Comparison of ENCODE assay signal across 8 cellular contexts in genomic region chr22:29689872-29690213, GRCh38. TPM values are rescaled to one million over a fixed set of nuclear protein-coding genes. Genes with fewer than 3 reads are reported as not detected.
A peak's percentile ranks its signal among the peaks of the same experiment; 100 is the strongest.
DNase-seq lines count a peak whose midpoint lies in the region; ATAC-seq, FAIRE-seq and TF ChIP-seq lines count a peak whose summit lies in the region.

No MANE protein-coding gene starts in this region.

- H3K4me3 ChIP-seq in BJ (ENCODE audit: low read depth, low read length), result no peak overlapping the region
- H3K4me3 ChIP-seq in SJCRH30, result peak overlapping the region; percentile 13
- no peak overlapping the region for H3K4me3 ChIP-seq in GM12878
- no peak overlapping the region for H3K4me3 ChIP-seq in keratinocyte (ENCODE audit: control insufficient read depth in 2 of 3, extremely low read depth in 1 of 3, insufficient read depth in 2 of 3, low read depth in 1 of 3, low read length in 3 of 3)

- dilution Hi-C loops in keratinocyte (cut with MboI; ENCODE audit: extremely low pct_ligation_motif_present, low sequenced_read_pairs), result no loop called here

- RAD21 ChIA-PET in GM12878 (lab: Charles Lee; ENCODE audit: unreplicated experiment), result interaction anchor here (1.0 to 2.6 kb wide), 7 partner anchors 54 to 398 kb away, joined by 3 to 23 read pairs (median 4); no protein-coding TSS in a partner anchor

- H3K9me3 Mint-ChIP-seq in stimulated activated memory B cell treated with anti-CD40 and anti-IgM and Interleukin-4, amounts not matched to agents 10 μg/mL and 1 μg/mL and 100 μg/mL, for 72 hours, result no peaks in the 10 kb centered on the region

- H2AFZ ChIP-seq in GM12878 (ENCODE audit: control insufficient read depth, low read depth, low read length) (no peak overlapping the region), keratinocyte (ENCODE audit: control insufficient read depth, low read length) (no peak overlapping the region)

- FAIRE-seq in GM12878 (lab: Jason Lieb, UNC) (no peak), keratinocyte (lab: Jason Lieb, UNC) (no peak)

- no peak overlapping the region for H3K27ac Mint-ChIP-seq in stimulated activated memory B cell treated with anti-CD40 and anti-IgM and Interleukin-4, amounts not matched to agents 10 μg/mL and 1 μg/mL and 100 μg/mL, for 72 hours

- intact Hi-C loops in GM12878 (cut with micrococcal nuclease; ENCODE audit: unreplicated experiment), result loop anchor here (2.0 to 10.0 kb wide), 2 partner anchors 315 to 395 kb away; partner anchors contain the start of gene HORMAD2

- peak; percentile 84 for TF ChIP-seq CTCF in BJ (IDR thresholded peaks at IDR 0.05; ENCODE audit: insufficient read depth, low read depth, low read length)
- TF ChIP-seq CTCF in GM12878 (IDR thresholded peaks at IDR 0.05 in 2 of 3, conservative IDR thresholded peaks at IDR 0.05 in 1 of 3; ENCODE audit: control insufficient read depth in 2 of 3, extremely low read depth in 1 of 3, insufficient read depth in 1 of 3, low read depth in 3 of 3, low read length in 3 of 3), result peak; percentile 61 to 69 (median 67); a peak in 5 of 6 replicates
- TF ChIP-seq CTCF in keratinocyte (optimal IDR thresholded peaks at IDR 0.05 in 1 of 3, IDR thresholded peaks at IDR 0.05 in 1 of 3, conservative IDR thresholded peaks at IDR 0.05 in 1 of 3; ENCODE audit: extremely low read depth in 1 of 3, insufficient read depth in 2 of 3, low read length in 3 of 3), result peak; percentile 82 to 90 (median 89)

- no peaks in the 10 kb centered on the region for H3K9me3 ChIP-seq in SJCRH30 (replicated peaks)
- H3K9me3 ChIP-seq in GM12878 (replicated peaks; ENCODE audit: control insufficient read depth, insufficient read depth, low read length), result no peaks in the 10 kb centered on the region
- H3K9me3 ChIP-seq in keratinocyte (ENCODE audit: control insufficient read depth, low read depth, low read length), result no peaks in the 10 kb centered on the region

- H3K9ac ChIP-seq in GM12878 (ENCODE audit: control insufficient read depth, insufficient read depth, low read length) (no peak overlapping the region), keratinocyte (ENCODE audit: control insufficient read depth, extremely low read depth, insufficient read depth, low read length) (no peak overlapping the region)

- POLR2A ChIA-PET in BJ (lab: Charles Lee) (no interaction called here), HEK293T (lab: Yijun Ruan, JAX) (interaction anchor here (1.2 kb wide), 1 partner anchor 11 kb away, joined by 3 read pairs; no protein-coding TSS in a partner anchor), GM12878 (lab: Charles Lee) (no interaction called here)

- WGBS in GM12878 (ENCODE audit: insufficient coverage, insufficient replicate concordance, low lambda C conversion rate, missing lambda C conversion rate), result 94% methylated on average over 8 of the region's 8 CpGs

- TF ChIP-seq RAD21 in GM12878 (IDR thresholded peaks at IDR 0.05; ENCODE audit: insufficient read depth, low read depth, low read length), result peak; percentile 55

- H3K4me1 ChIP-seq in SJCRH30, result peaks cover 50% of the 10 kb centered on the region
- H3K4me1 ChIP-seq in GM12878 (ENCODE audit: control insufficient read depth, insufficient read depth, low read length), result no peaks in the 10 kb centered on the region
- H3K4me1 ChIP-seq in keratinocyte (ENCODE audit: control insufficient read depth, extremely low read depth, insufficient read depth, low read length), result peaks cover 16% of the 10 kb centered on the region

- CTCF ChIA-PET in BJ (lab: Yijun Ruan, JAX) (interaction anchor here (0.7 to 2.7 kb wide), 23 partner anchors 9 to 401 kb away, joined by 3 to 19 read pairs (median 4); partner anchors contain the start of genes UQCR10 and ZMAT5), HEK293T (lab: Yijun Ruan, JAX) (interaction anchor here (0.6 to 2.6 kb wide), 23 partner anchors 9 to 1465 kb away, joined by 3 to 14 read pairs (median 4); partner anchors contain the start of genes UQCR10 and ZMAT5), GM12878 (lab: Yijun Ruan, JAX) (interaction anchor here (0.6 to 2.5 kb wide), 28 partner anchors 8 to 412 kb away, joined by 3 to 51 read pairs (median 4); no protein-coding TSS in a partner anchor)

- peak; percentile 63 for ATAC-seq in GM12878
- no peak for ATAC-seq in stimulated activated memory B cell treated with anti-CD40 and anti-IgM and Interleukin-4, amounts not matched to agents 10 μg/mL and 1 μg/mL and 100 μg/mL, for 72 hours

- H3K9me1 ChIP-seq in keratinocyte (ENCODE audit: control insufficient read depth, extremely low read depth, insufficient read depth, low read length), result peaks cover 6% of the 10 kb centered on the region

- peaks cover 14% of the 10 kb centered on the region for H3K36me3 ChIP-seq in BJ (ENCODE audit: control insufficient read depth, insufficient read depth, low read length)
- H3K36me3 ChIP-seq in SJCRH30, result no peaks in the 10 kb centered on the region
- H3K36me3 ChIP-seq in GM12878 (ENCODE audit: control insufficient read depth in 2 of 2, insufficient read depth in 2 of 2, low read length in 1 of 2), result peaks cover 2 to 15% of the 10 kb centered on the region in 2 experiments; a peak in 3 of 4 replicates
- H3K36me3 ChIP-seq in keratinocyte (ENCODE audit: control insufficient read depth in 2 of 2, extremely low read depth in 1 of 2, insufficient read depth in 2 of 2, low read length in 2 of 2), result peaks cover 10 to 27% of the 10 kb centered on the region in 2 experiments

- H3K4me3 Mint-ChIP-seq in stimulated activated memory B cell treated with anti-CD40 and anti-IgM and Interleukin-4, amounts not matched to agents 10 μg/mL and 1 μg/mL and 100 μg/mL, for 72 hours, result no peak overlapping the region

- H3K79me2 ChIP-seq in GM12878 (ENCODE audit: control insufficient read depth, insufficient read depth, low read length) (no peaks in the 10 kb centered on the region), keratinocyte (ENCODE audit: control insufficient read depth, insufficient read depth, low read length) (no peaks in the 10 kb centered on the region)

- H3K27me3 ChIP-seq in BJ (ENCODE audit: control insufficient read depth, insufficient read depth, low read length) (no peaks in the 10 kb centered on the region), SJCRH30 (no peaks in the 10 kb centered on the region), GM12878 (replicated peaks in 1 of 2; ENCODE audit: control insufficient read depth in 2 of 2, insufficient read depth in 2 of 2, low read length in 1 of 2) (no peaks in the 10 kb centered on the region), keratinocyte (ENCODE audit: control insufficient read depth, extremely low read depth, insufficient read depth, low read length) (no peaks in the 10 kb centered on the region)

- H3K4me1 Mint-ChIP-seq in stimulated activated memory B cell treated with anti-CD40 and anti-IgM and Interleukin-4, amounts not matched to agents 10 μg/mL and 1 μg/mL and 100 μg/mL, for 72 hours, result no peaks in the 10 kb centered on the region

- in situ Hi-C loops in GM12878 (cut with MboI), result no loop called here

- no TSS peak for BruUV-seq in GM12878 (replicated peaks; lab: Mats Ljungman, UMichigan)

- SMC1A ChIA-PET in GM12878 (lab: Charles Lee; ENCODE audit: uncharacterized antibody, unreplicated experiment), result interaction anchor here (0.9 to 2.4 kb wide), 9 partner anchors 9 to 398 kb away, joined by 3 to 20 read pairs (median 3); partner anchors contain the start of gene ASCC2

- H4K20me1 ChIP-seq in GM12878 (ENCODE audit: control insufficient read depth, insufficient read depth) (no peaks in the 10 kb centered on the region), keratinocyte (ENCODE audit: control insufficient read depth, extremely low read depth, insufficient read depth, low read length) (peaks cover 19% of the 10 kb centered on the region)

- peaks cover 47% of the 10 kb centered on the region for H3K36me3 Mint-ChIP-seq in stimulated activated memory B cell treated with anti-CD40 and anti-IgM and Interleukin-4, amounts not matched to agents 10 μg/mL and 1 μg/mL and 100 μg/mL, for 72 hours

- DNase-seq in BJ (ENCODE audit: low read depth), result no peak
- peak; percentile 77 for DNase-seq in HEK293T (ENCODE audit: extremely low spot score)
- DNase-seq in SJCRH30, result peak; percentile 85 to 91
- no peak for DNase-seq in GM12878 (ENCODE audit: low read depth, low spot score)
- no peak for DNase-seq in keratinocyte (ENCODE audit: low read depth, low spot score)
- DNase-seq in stimulated activated CD4-positive, alpha-beta T cell treated with anti-CD3 and anti-CD28 coated beads, Interleukin-4, amount 100 ng/mL, for 1 hour, result peak; percentile 47
- DNase-seq in NCI-H1930 (lab: John Stamatoyannopoulos, UW), result no peak

- no peak overlapping the region for H3K4me2 ChIP-seq in GM12878 (ENCODE audit: control insufficient read depth, insufficient read depth)
- H3K4me2 ChIP-seq in keratinocyte (ENCODE audit: control insufficient read depth, extremely low read depth, insufficient read depth, low read depth, low read length), result no peak overlapping the region

- H3K27ac ChIP-seq in SJCRH30, result peak overlapping the region; percentile 97
- H3K27ac ChIP-seq in GM12878 (ENCODE audit: control insufficient read depth, insufficient read depth), result no peak overlapping the region
- no peak overlapping the region for H3K27ac ChIP-seq in keratinocyte (ENCODE audit: control insufficient read depth, insufficient read depth, low read length)

- TF ChIP-seq POLR2A in GM12878 (IDR thresholded peaks at IDR 0.05; ENCODE audit: low read depth, low read length), result no peak

- TF ChIP-seq EP300 in GM12878 (IDR thresholded peaks at IDR 0.05; ENCODE audit: borderline replicate concordance in 1 of 2, control insufficient read depth in 1 of 2, low read depth in 2 of 2, low read length in 2 of 2), result no peak

- H3K27me3 Mint-ChIP-seq in stimulated activated memory B cell treated with anti-CD40 and anti-IgM and Interleukin-4, amounts not matched to agents 10 μg/mL and 1 μg/mL and 100 μg/mL, for 72 hours, result no peaks in the 10 kb centered on the region

RNA-seq across cellular contexts. Expression of gene CABP7, which starts 30.0 kb away (rescaled TPM):
- polyA plus RNA-seq in BJ (2011; rRNA removed) (0.02 TPM in 1 of 2 replicates, not detected in the other), GM12878 (2011; rRNA removed) (not detected in 2 replicates), GM12878 (2014; fragmentation: Illumina TruSeq; extraction: Trizol) (not detected in 2 replicates), GM12878 (2014; fragmentation: Nextera tagmentation; extraction: Ambion mirVana) (under 1 TPM in 1 of 2 experiments, not detected in 1; 0.02 TPM), GM12878 (2014; rRNA removed) (0.03 and 0.08 TPM in 2 replicates), GM12878 (2016; fragmentation: Nextera tagmentation; extraction: Ambion mirVana) (under 1 TPM; 0.11 to 0.18 TPM), keratinocyte (not detected in 3 replicates)
- not detected in 2 replicates for polyA minus RNA-seq in BJ (2011; rRNA and poly(A)+ RNA removed)
- total RNA-seq in SJCRH30 (2014; rRNA removed; shearing (Covaris generic)), result 0.06 TPM in 1 of 2 replicates, not detected in the other
- 0.10 TPM in 1 of 2 replicates, not detected in the other for total RNA-seq in GM12878 (2013; cell fraction: nucleolus; rRNA removed)
- total RNA-seq in GM12878 (2014; rRNA removed) (not detected in 2 replicates), GM12878 (2014; rRNA removed; fragmentation: Illumina TruSeq; extraction: Trizol) (not detected in 2 replicates), GM12878 (2021) (0.05 TPM in 1 of 2 replicates, not detected in the other)
- polyA plus RNA-seq in GM12878 (2011; ENCODE audit: low read depth), result not detected
- 0.03 TPM in 1 of 2 replicates, not detected in the other for polyA plus RNA-seq in GM12878 (2011; cell fraction: cytosol; rRNA removed)
- 0.12 and 0.13 TPM in 2 replicates for polyA plus RNA-seq in GM12878 (2011; cell fraction: nucleus; rRNA removed)
- 0.07 and 0.14 TPM in 2 replicates for polyA plus RNA-seq in GM12878 (2012)
- polyA minus RNA-seq in GM12878 (2011; rRNA and poly(A)+ RNA removed), result not detected in 2 replicates
- polyA minus RNA-seq in GM12878 (2011; cell fraction: cytosol; rRNA and poly(A)+ RNA removed), result not detected in 2 replicates
- not detected in 2 replicates for polyA minus RNA-seq in GM12878 (2011; cell fraction: nucleus; rRNA and poly(A)+ RNA removed)
- not detected for polyA plus RNA-seq in keratinocyte (2011; ENCODE audit: low read depth)
- not detected in 2 replicates for polyA plus RNA-seq in keratinocyte (2011; cell fraction: cytosol; rRNA removed)
- not detected in 2 replicates for polyA plus RNA-seq in keratinocyte (2011; cell fraction: nucleus; rRNA removed)
- 0.08 TPM in 1 of 2 replicates, not detected in the other for polyA plus RNA-seq in keratinocyte (2012; ENCODE audit: low replicate concordance)
- not detected in 3 replicates for polyA minus RNA-seq in keratinocyte
- polyA minus RNA-seq in keratinocyte (2011; cell fraction: cytosol; rRNA and poly(A)+ RNA removed), result not detected
- not detected in 2 replicates for polyA minus RNA-seq in keratinocyte (2011; cell fraction: nucleus; rRNA and poly(A)+ RNA removed)

Comparison
In these comparisons a context has a peak if more than half of its experiments do, and no peak if none do; other contexts are left out.
1. DNase-seq: peak in HEK293T (single experiment), SJCRH30 (2 of 2) and stimulated activated CD4-positive, alpha-beta T cell treated with anti-CD3 and anti-CD28 coated beads, Interleukin-4, amount 100 ng/mL, for 1 hour (single experiment); none in BJ (single experiment), GM12878 (single experiment), keratinocyte (single experiment) and NCI-H1930 (0 of 2).
2. Peak in every context shown above with its lines, with median percentiles within 50 percentile points of each other: CTCF ChIP-seq.